16 cellular contexts compared by ENCODE assay signal in the genomic region with DNA sequence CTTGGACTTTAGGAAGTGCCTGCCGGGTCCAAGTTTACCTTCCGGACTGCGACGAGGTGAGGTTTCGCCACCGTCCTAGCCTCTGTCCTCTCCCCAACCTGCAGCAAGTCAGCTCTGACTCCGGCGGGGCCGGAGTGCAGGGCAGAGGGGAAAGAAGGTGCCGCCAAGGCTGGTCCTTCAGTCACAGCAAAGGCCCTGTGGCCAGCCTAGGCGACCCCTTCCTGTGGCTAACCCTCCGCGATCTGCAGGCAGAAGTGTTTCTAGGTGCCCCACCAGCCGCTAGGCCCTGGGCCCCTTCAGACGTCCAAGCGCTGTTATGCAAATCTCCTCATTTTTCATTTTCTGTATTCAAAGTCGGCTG. TPM values are rescaled to one million over a fixed set of nuclear protein-coding genes. Genes with fewer than 3 reads are reported as not detected.
DNase-seq lines count a peak whose midpoint lies in the region; ATAC-seq and TF ChIP-seq lines count a peak whose summit lies in the region.
"Had no signal": no experiment of that assay in that cellular context is flagged by ENCODE, and none has a peak within 500 bp of the region (broad histone marks: within the 10 kb centered on the region; RNA-seq: fewer than 3 reads in every experiment).

No MANE protein-coding gene starts in this region.

- no peak for DNase-seq in T-helper 1 cell
- DNase-seq in H7, result peak; percentile 62
- DNase-seq in left ventricle myocardium superior, result no peak
- no peak for DNase-seq in neural crest cell (ENCODE audit: low read depth, low spot score)
- no peak for DNase-seq in NCI-H1092 treated with DMSO at 0.1 percent for 48 hours (lab: John Stamatoyannopoulos, UW)
- DNase-seq in NCI-H128 (lab: John Stamatoyannopoulos, UW; ENCODE audit: unreplicated experiment), result no peak
- DNase-seq: GM23248, HFFc6, MV-4-11, NCI-H226, NCI-H748 treated with DMSO at 0.1 percent for 48 hours, PC-3 had no signal

- H3K36me3 Mint-ChIP-seq in T-helper 1 cell treated with Interleukin-12 subunit alpha and Interleukin-12 subunit beta and Interleukin-4 antibody, amounts not matched to agents 30 μg/mL and 1 μg/mL, for 36 hours (ENCODE audit: low read depth), result no peaks in the 10 kb centered on the region
- no peaks in the 10 kb centered on the region for H3K36me3 Mint-ChIP-seq in neural crest cell (ENCODE audit: low read depth)
- H3K36me3 Mint-ChIP-seq: IgD-negative memory B cell had no signal

- no peaks in the 10 kb centered on the region for H3K9me3 Mint-ChIP-seq in T-helper 1 cell treated with Interleukin-12 subunit alpha and Interleukin-12 subunit beta and Interleukin-4 antibody, amounts not matched to agents 30 μg/mL and 1 μg/mL, for 36 hours
- H3K9me3 Mint-ChIP-seq in neural crest cell, result no peaks in the 10 kb centered on the region
- H3K9me3 Mint-ChIP-seq: HFFc6 had no signal

- intact Hi-C loops in left ventricle myocardium superior (cut with micrococcal nuclease), result no loop called here

- H3K4me1 Mint-ChIP-seq in T-helper 1 cell treated with Interleukin-12 subunit alpha and Interleukin-12 subunit beta and Interleukin-4 antibody, amounts not matched to agents 30 μg/mL and 1 μg/mL, for 36 hours (ENCODE audit: low read depth), result peaks cover 3% of the 10 kb centered on the region
- peaks cover 60% of the 10 kb centered on the region for H3K4me1 Mint-ChIP-seq in neural crest cell

- H3K27me3 Mint-ChIP-seq in T-helper 1 cell treated with Interleukin-12 subunit alpha and Interleukin-12 subunit beta and Interleukin-4 antibody, amounts not matched to agents 30 μg/mL and 1 μg/mL, for 36 hours (ENCODE audit: low read depth), result peaks cover 88% of the 10 kb centered on the region
- peaks cover 78% of the 10 kb centered on the region for H3K27me3 Mint-ChIP-seq in neural crest cell (ENCODE audit: low read depth)

- no peak overlapping the region for H3K4me3 Mint-ChIP-seq in T-helper 1 cell treated with Interleukin-12 subunit alpha and Interleukin-12 subunit beta and Interleukin-4 antibody, amounts not matched to agents 30 μg/mL and 1 μg/mL, for 36 hours
- H3K4me3 Mint-ChIP-seq in neural crest cell, result peak overlapping the region; percentile 50
- H3K4me3 Mint-ChIP-seq: HFFc6 had no signal

- H3K36me3 ChIP-seq in H7 (replicated peaks; ENCODE audit: control insufficient read depth, insufficient read depth, low read length), result no peaks in the 10 kb centered on the region
- H3K36me3 ChIP-seq: BLaER1 had no signal

- H3K4me3 ChIP-seq in H7 (ENCODE audit: insufficient read depth, low read depth, low read length), result no peak overlapping the region; the same call in 1 of the 2 replicates
- H3K4me3 ChIP-seq: BLaER1, GM23248 had no signal

- peak; percentile 9 for ATAC-seq in left ventricle myocardium superior
- no peak for ATAC-seq in HG02763 (IDR thresholded peaks at IDR 0.05; ENCODE audit: unreplicated experiment)
- ATAC-seq: PC-3 had no signal

- peak overlapping the region; percentile 58 for H3K27ac Mint-ChIP-seq in T-helper 1 cell treated with Interleukin-12 subunit alpha and Interleukin-12 subunit beta and Interleukin-4 antibody, amounts not matched to agents 30 μg/mL and 1 μg/mL, for 36 hours
- no peak overlapping the region for H3K27ac Mint-ChIP-seq in neural crest cell (ENCODE audit: unreplicated experiment)
- H3K27ac Mint-ChIP-seq: HFFc6 had no signal

- no peak for TF ChIP-seq CTCF in neural crest cell (conservative IDR thresholded peaks at IDR 0.05)

- peaks cover 85% of the 10 kb centered on the region for H3K27me3 ChIP-seq in H7 (ENCODE audit: control insufficient read depth, insufficient read depth, low read length)

RNA-seq across cellular contexts. Expression of a gene that starts 11.1 kb away (rescaled TPM):
- 2.4 and 3.8 TPM in 2 replicates for total RNA-seq in H7 (2014; rRNA removed; shearing (Covaris generic))
- 285 TPM for total RNA-seq in left ventricle myocardium superior
- total RNA-seq in neural crest cell, result 4.5 and 5.0 TPM in 2 replicates
- total RNA-seq: GM23248, HFFc6, PC-3 had no signal

Comparison
In these comparisons a context has a peak if more than half of its experiments do, and no peak if none do; other contexts are left out.
1. RNA of a gene that starts 11.1 kb away (total RNA-seq): 285 TPM in left ventricle myocardium superior (single experiment); 4.5 to 5.0 TPM in neural crest cell and 2.4 to 3.8 TPM in H7; every median in the first group is over 10 times any median in the second.